In the genomic region with DNA sequence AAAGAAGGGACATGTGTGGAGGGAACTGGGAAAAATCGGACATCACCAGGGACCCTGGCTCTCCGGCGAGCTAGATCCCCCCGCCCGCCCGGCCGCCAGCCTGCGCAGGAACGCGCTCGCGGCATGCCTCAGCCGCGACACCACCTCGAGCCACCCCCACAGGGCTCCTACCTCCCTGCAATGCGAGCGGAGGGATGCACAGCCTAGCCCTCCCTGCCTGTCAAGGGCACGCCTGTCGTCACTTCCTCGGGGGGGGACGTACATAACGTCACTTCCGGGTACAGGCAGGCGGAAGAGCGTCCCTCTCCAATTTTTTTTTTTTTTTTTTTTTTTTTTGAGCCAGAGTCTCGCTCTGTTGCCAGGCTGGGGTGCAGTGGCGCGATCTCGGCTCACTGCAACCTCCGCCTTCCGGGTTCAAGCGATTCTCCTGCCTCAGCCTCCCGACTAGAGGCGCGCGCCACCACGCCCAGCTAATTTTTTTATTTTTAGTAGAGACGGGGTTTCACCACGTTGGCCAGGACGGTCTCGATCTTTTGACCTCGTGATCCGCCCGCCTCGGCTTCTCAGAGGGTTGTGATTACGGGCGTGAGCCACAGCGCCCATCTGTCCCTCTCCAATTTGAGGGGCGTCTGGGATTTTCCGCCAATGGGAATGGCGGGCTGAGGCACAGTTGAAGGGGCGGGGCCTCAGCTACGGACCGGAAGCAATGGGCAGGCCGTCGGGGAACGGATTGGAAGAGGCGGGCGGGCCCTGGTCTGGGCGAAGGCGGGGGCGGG, we compare ENCODE assay signal across 8 cellular contexts. TPM values are rescaled to one million over a fixed set of nuclear protein-coding genes. Genes with fewer than 3 reads are reported as not detected.
A peak's percentile ranks its signal among the peaks of the same experiment; 100 is the strongest.
DNase-seq lines count a peak whose midpoint lies in the region; ATAC-seq and TF ChIP-seq lines count a peak whose summit lies in the region.

A gene with protein sequence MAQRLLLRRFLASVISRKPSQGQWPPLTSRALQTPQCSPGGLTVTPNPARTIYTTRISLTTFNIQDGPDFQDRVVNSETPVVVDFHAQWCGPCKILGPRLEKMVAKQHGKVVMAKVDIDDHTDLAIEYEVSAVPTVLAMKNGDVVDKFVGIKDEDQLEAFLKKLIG (minus strand): TSS at position 248 of the 776 bp plus-strand sequence. CDS start 803 bp downstream, outside the sequence.

- H3K27me3 ChIP-seq in ascending aorta (no peaks in the 10 kb centered on the region), right atrium auricular region (no peaks in the 10 kb centered on the region), vagina (no peaks in the 10 kb centered on the region)

- H3K4me1 Mint-ChIP-seq in T-helper 2 cell treated with Interferon-gamma antibody and Interleukin-4, amounts not matched to agents 5 μg/mL and 100 μg/mL, for 36 hours (ENCODE audit: low read depth), result peaks cover 11% of the 10 kb centered on the region

- H3K9me3 Mint-ChIP-seq in T-helper 2 cell treated with Interferon-gamma antibody and Interleukin-4, amounts not matched to agents 5 μg/mL and 100 μg/mL, for 36 hours, result no peaks in the 10 kb centered on the region

- H3K36me3 ChIP-seq in ascending aorta (peaks cover 26 to 27% of the 10 kb centered on the region in 2 donors), right atrium auricular region (peaks cover 35% of the 10 kb centered on the region), vagina (peaks cover 0 to 28% of the 10 kb centered on the region in 2 donors)

- H3K27ac Mint-ChIP-seq in T-helper 2 cell treated with Interferon-gamma antibody and Interleukin-4, amounts not matched to agents 5 μg/mL and 100 μg/mL, for 36 hours, result peak within 1 kb of the TSS; percentile 92

- H3K27me3 Mint-ChIP-seq in T-helper 2 cell treated with Interferon-gamma antibody and Interleukin-4, amounts not matched to agents 5 μg/mL and 100 μg/mL, for 36 hours (ENCODE audit: low read depth), result no peaks in the 10 kb centered on the region

- H3K4me3 Mint-ChIP-seq in T-helper 2 cell treated with Interferon-gamma antibody and Interleukin-4, amounts not matched to agents 5 μg/mL and 100 μg/mL, for 36 hours, result peak within 1 kb of the TSS; percentile 95

- H3K27ac ChIP-seq in ascending aorta, result peak within 1 kb of the TSS; percentile 92 to 99
- peak within 1 kb of the TSS; percentile 98 to 99 for H3K27ac ChIP-seq in right atrium auricular region
- peak within 1 kb of the TSS; percentile 98 for H3K27ac ChIP-seq in vagina

- H3K4me3 ChIP-seq in ascending aorta, result peak within 1 kb of the TSS; percentile 58 to 77
- peak within 1 kb of the TSS; percentile 63 to 71 for H3K4me3 ChIP-seq in right atrium auricular region
- peak within 1 kb of the TSS; percentile 56 to 77 for H3K4me3 ChIP-seq in vagina

- DNase-seq in NCI-H1930 (lab: John Stamatoyannopoulos, UW), result peak; percentile 92 to 93
- DNase-seq in T-helper 2 cell treated with Interferon-gamma antibody and Interleukin-4, amounts not matched to agents 5 μg/mL and 100 μg/mL, for 36 hours (ENCODE audit: low spot score), result peak; percentile 91
- peak; percentile 85 to 98 for DNase-seq in ascending aorta (ENCODE audit: low spot score in 2 of 2)
- peak; percentile 97 for DNase-seq in right atrium auricular region (ENCODE audit: low spot score)
- peak; percentile 96 for DNase-seq in putamen (ENCODE audit: low spot score)
- DNase-seq in vagina (ENCODE audit: extremely low spot score in 2 of 2), result peak in 1 of 2 donors; percentile 97

- intact Hi-C loops in ascending aorta (cut with DNase I) (loop anchor here (1.0 to 10.0 kb wide), 2 partner anchors 93 to 327 kb away; no protein-coding TSS in a partner anchor), vagina (cut with DNase I) (loop anchor here (10.0 kb wide), 1 partner anchor 337 kb away; no protein-coding TSS in a partner anchor)

- TF ChIP-seq POLR2A in vagina (IDR thresholded peaks at IDR 0.05), result peak in 1 of 2 donors; percentile 66

- H3K4me1 ChIP-seq in ascending aorta (peaks cover 8 to 10% of the 10 kb centered on the region in 2 donors), right atrium auricular region (peaks cover 0 to 19% of the 10 kb centered on the region in 2 donors), vagina (peaks cover 19% of the 10 kb centered on the region)

- H3K36me3 Mint-ChIP-seq in T-helper 2 cell treated with Interferon-gamma antibody and Interleukin-4, amounts not matched to agents 5 μg/mL and 100 μg/mL, for 36 hours (ENCODE audit: low read depth), result peaks cover 23% of the 10 kb centered on the region

- no peak for TF ChIP-seq CTCF in ascending aorta (IDR thresholded peaks at IDR 0.05)
- TF ChIP-seq CTCF in right atrium auricular region (IDR thresholded peaks at IDR 0.05), result no peak
- TF ChIP-seq CTCF in vagina (IDR thresholded peaks at IDR 0.05), result no peak

- ATAC-seq in GM18498 (IDR thresholded peaks at IDR 0.05; ENCODE audit: unreplicated experiment) (peak; percentile 85), HG02943 (IDR thresholded peaks at IDR 0.05; ENCODE audit: low read depth, unreplicated experiment) (peak; percentile 77)

- no peaks in the 10 kb centered on the region for H3K9me3 ChIP-seq in ascending aorta
- H3K9me3 ChIP-seq in right atrium auricular region, result no peaks in the 10 kb centered on the region
- no peaks in the 10 kb centered on the region for H3K9me3 ChIP-seq in vagina

RNA-seq across cellular contexts. Expression of the gene that starts here (rescaled TPM):
- total RNA-seq in ascending aorta (16.2 TPM), right atrium auricular region (10 to 100 TPM; 70.6 to 82.1 TPM), vagina (46.9 TPM)
